1 cellular context compared by ENCODE assay signal in the genomic region with DNA sequence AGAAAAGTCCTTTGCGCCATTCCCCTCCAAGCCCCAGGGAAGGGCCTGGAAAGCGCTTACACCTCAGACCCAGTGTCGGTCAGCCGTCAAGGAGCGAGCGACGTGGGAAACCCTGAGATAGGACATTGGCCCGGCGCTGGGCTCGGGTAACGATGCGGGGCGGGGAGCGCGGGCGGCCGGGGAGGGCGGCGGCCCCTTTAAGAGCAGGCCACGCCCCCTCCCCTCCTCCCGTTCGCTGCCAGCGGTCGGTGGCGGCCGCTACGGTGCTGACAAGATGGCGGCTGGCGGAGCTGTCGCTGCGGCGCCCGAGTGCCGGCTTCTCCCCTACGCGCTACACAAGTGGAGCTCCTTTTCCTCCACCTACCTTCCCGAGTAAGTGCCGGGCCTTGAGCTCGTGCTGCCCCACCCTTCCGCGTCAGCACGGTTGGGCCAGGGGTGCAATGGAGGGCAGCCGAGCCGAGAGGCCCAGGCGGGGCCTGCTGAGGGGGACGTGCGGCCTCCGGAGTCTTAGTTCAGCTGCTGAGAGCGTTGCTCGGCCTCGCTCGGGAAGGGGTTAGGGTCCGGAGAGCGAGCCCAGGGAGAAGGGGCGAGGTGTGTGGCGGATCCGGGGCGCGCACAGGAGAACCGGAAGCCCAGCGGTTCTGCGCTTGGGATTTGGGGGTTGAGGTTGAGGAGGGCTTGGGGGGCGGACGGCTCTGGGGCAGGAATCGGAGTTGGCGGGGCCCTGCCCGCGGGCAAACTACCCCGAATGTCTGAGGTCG.
TF ChIP-seq lines count a peak whose summit lies in the region.

Gene MKLN1 (plus strand): TSS at position 251 of the 761 bp plus-strand sequence. CDS start 24 bp downstream, at position 275.

TF ChIP-seq in HepG2, 621 proteins besides CTCF, POLR2A, EP300 and RAD21 (continued from another document and continues in another):
- TF ChIP-seq IRF2 (CRISPR knock-in tag; IDR thresholded peaks at IDR 0.05): no peak; the same call in 1 of the 2 replicates
- TF ChIP-seq ZFP90 (CRISPR knock-in tag; IDR thresholded peaks at IDR 0.05; ENCODE audit: borderline replicate concordance): no peak
- TF ChIP-seq ZNF451 (CRISPR knock-in tag; IDR thresholded peaks at IDR 0.05): peak; percentile 61
- TF ChIP-seq KLF15 (CRISPR knock-in tag; IDR thresholded peaks at IDR 0.05; ENCODE audit: borderline replicate concordance): no peak
- TF ChIP-seq YY1 (IDR thresholded peaks at IDR 0.05; ENCODE audit: insufficient read depth, insufficient replicate concordance, low read depth, low read length): peak; percentile 97
- peak; percentile 27 for TF ChIP-seq CBX1 (IDR thresholded peaks at IDR 0.05; ENCODE audit: low read depth)
- no peak for TF ChIP-seq RELA (CRISPR knock-in tag; IDR thresholded peaks at IDR 0.05)
- TF ChIP-seq GMEB1 (CRISPR knock-in tag; IDR thresholded peaks at IDR 0.05; ENCODE audit: borderline replicate concordance): peak; percentile 70; the same call in 1 of the 2 replicates
- no peak for TF ChIP-seq ZNF354B (CRISPR knock-in tag; IDR thresholded peaks at IDR 0.05)
- TF ChIP-seq, protein P1, sequence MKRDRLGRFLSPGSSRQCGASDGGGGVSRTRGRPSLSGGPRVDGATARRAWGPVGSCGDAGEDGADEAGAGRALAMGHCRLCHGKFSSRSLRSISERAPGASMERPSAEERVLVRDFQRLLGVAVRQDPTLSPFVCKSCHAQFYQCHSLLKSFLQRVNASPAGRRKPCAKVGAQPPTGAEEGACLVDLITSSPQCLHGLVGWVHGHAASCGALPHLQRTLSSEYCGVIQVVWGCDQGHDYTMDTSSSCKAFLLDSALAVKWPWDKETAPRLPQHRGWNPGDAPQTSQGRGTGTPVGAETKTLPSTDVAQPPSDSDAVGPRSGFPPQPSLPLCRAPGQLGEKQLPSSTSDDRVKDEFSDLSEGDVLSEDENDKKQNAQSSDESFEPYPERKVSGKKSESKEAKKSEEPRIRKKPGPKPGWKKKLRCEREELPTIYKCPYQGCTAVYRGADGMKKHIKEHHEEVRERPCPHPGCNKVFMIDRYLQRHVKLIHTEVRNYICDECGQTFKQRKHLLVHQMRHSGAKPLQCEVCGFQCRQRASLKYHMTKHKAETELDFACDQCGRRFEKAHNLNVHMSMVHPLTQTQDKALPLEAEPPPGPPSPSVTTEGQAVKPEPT (CRISPR knock-in tag; IDR thresholded peaks at IDR 0.05; ENCODE audit: low read depth): 0 out of 2 replicates have a peak, but pooled peaks have one; percentile 49
- no peak for TF ChIP-seq SP1 (IDR thresholded peaks at IDR 0.05)
- peak; percentile 94 for TF ChIP-seq SP1 (CRISPR knock-in tag; IDR thresholded peaks at IDR 0.05)
- TF ChIP-seq CC2D1A (CRISPR knock-in tag; IDR thresholded peaks at IDR 0.05): no peak
- TF ChIP-seq ZNF562 (CRISPR knock-in tag; IDR thresholded peaks at IDR 0.05; ENCODE audit: borderline replicate concordance): no peak
- TF ChIP-seq ZSCAN5A (CRISPR knock-in tag; IDR thresholded peaks at IDR 0.05; ENCODE audit: borderline replicate concordance): peak; percentile 66
- TF ChIP-seq NFATC3 (CRISPR knock-in tag; IDR thresholded peaks at IDR 0.05): peak; percentile 38; the same call in 1 of the 2 replicates
- no peak for TF ChIP-seq CAMTA2 (CRISPR knock-in tag; IDR thresholded peaks at IDR 0.05; ENCODE audit: borderline replicate concordance)
- TF ChIP-seq ZSCAN29 (CRISPR knock-in tag; conservative IDR thresholded peaks at IDR 0.05): peak; percentile 67; the same call in 1 of the 2 replicates
- peak; percentile 67; the same call in 1 of the 2 replicates for TF ChIP-seq ZSCAN9 (CRISPR knock-in tag; IDR thresholded peaks at IDR 0.05; ENCODE audit: borderline replicate concordance)
- TF ChIP-seq MTF1 (CRISPR knock-in tag; IDR thresholded peaks at IDR 0.05): no peak
- peak; percentile 94 for TF ChIP-seq ZNF225 (CRISPR knock-in tag; IDR thresholded peaks at IDR 0.05)
- no peak for TF ChIP-seq NR2F6 (IDR thresholded peaks at IDR 0.05)
- TF ChIP-seq NR2F6 (CRISPR knock-in tag; IDR thresholded peaks at IDR 0.05): peak; percentile 29; the same call in 1 of the 2 replicates
- peak; percentile 81; the same call in 1 of the 2 replicates for TF ChIP-seq HOXA9 (CRISPR knock-in tag; IDR thresholded peaks at IDR 0.05; ENCODE audit: borderline replicate concordance)
- TF ChIP-seq ZKSCAN1 (IDR thresholded peaks at IDR 0.05; ENCODE audit: low read length): no peak
- 0 out of 4 replicates have a peak, but pooled peaks of 1 of the 2 experiments have one; percentile 21 for TF ChIP-seq NR2F1 (CRISPR knock-in tag; IDR thresholded peaks at IDR 0.05)
- peak; percentile 64; the same call in 1 of the 2 replicates for TF ChIP-seq KDM5B (CRISPR knock-in tag; IDR thresholded peaks at IDR 0.05; ENCODE audit: borderline replicate concordance)
- TF ChIP-seq, protein P2, sequence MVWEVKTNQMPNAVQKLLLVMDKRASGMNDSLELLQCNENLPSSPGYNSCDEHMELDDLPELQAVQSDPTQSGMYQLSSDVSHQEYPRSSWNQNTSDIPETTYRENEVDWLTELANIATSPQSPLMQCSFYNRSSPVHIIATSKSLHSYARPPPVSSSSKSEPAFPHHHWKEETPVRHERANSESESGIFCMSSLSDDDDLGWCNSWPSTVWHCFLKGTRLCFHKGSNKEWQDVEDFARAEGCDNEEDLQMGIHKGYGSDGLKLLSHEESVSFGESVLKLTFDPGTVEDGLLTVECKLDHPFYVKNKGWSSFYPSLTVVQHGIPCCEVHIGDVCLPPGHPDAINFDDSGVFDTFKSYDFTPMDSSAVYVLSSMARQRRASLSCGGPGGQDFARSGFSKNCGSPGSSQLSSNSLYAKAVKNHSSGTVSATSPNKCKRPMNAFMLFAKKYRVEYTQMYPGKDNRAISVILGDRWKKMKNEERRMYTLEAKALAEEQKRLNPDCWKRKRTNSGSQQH (CRISPR knock-in tag; IDR thresholded peaks at IDR 0.05; ENCODE audit: low read depth): peak; percentile 79; the same call in 1 of the 2 replicates
- TF ChIP-seq SMARCC2 (IDR thresholded peaks at IDR 0.05): no peak
- peak; percentile 69; the same call in 1 of the 2 replicates for TF ChIP-seq NR1H2 (CRISPR knock-in tag; IDR thresholded peaks at IDR 0.05; ENCODE audit: borderline replicate concordance, low read depth)
- peak; percentile 71; the same call in 1 of the 2 replicates for TF ChIP-seq ZNF775 (CRISPR knock-in tag; IDR thresholded peaks at IDR 0.05; ENCODE audit: borderline replicate concordance)
- no peak for TF ChIP-seq CREM (IDR thresholded peaks at IDR 0.05)
- TF ChIP-seq CREM (CRISPR knock-in tag; IDR thresholded peaks at IDR 0.05): no peak
- TF ChIP-seq SP4 (CRISPR knock-in tag; IDR thresholded peaks at IDR 0.05): peak; percentile 81
- TF ChIP-seq ZNF12 (CRISPR knock-in tag; IDR thresholded peaks at IDR 0.05): peak; percentile 48; the same call in 1 of the 2 replicates
- TF ChIP-seq MAX (IDR thresholded peaks at IDR 0.05): peak; percentile 68
- TF ChIP-seq PCBP1 (IDR thresholded peaks at IDR 0.05; ENCODE audit: borderline replicate concordance, low read depth, low read length): peak; percentile 94
- peak; percentile 77 for TF ChIP-seq ZMYM3 (CRISPR knock-in tag; IDR thresholded peaks at IDR 0.05)
- TF ChIP-seq AGO1 (IDR thresholded peaks at IDR 0.05; ENCODE audit: low read depth, low read length, poor library complexity, severe bottlenecking): peak; percentile 35
- TF ChIP-seq, protein P3, sequence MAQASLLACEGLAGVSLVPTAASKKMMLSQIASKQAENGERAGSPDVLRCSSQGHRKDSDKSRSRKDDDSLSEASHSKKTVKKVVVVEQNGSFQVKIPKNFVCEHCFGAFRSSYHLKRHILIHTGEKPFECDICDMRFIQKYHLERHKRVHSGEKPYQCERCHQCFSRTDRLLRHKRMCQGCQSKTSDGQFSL (CRISPR knock-in tag; IDR thresholded peaks at IDR 0.05): no peak
- TF ChIP-seq ZNF274 (CRISPR knock-in tag; IDR thresholded peaks at IDR 0.05): peak; percentile 93
- peak; percentile 91; the same call in 1 of the 2 replicates for TF ChIP-seq KAT7 (CRISPR knock-in tag; IDR thresholded peaks at IDR 0.05; ENCODE audit: borderline replicate concordance)
- TF ChIP-seq AFF4 (CRISPR knock-in tag; IDR thresholded peaks at IDR 0.05): peak; percentile 69; the same call in 1 of the 2 replicates
- peak; percentile 37; the same call in 1 of the 2 replicates for TF ChIP-seq RARA (CRISPR knock-in tag; IDR thresholded peaks at IDR 0.05)
- peak; percentile 43 for TF ChIP-seq SRSF1 (optimal IDR thresholded peaks at IDR 0.05; ENCODE audit: low read depth, low read length)
- no peak; the same call in 1 of the 2 replicates for TF ChIP-seq ZNF543 (CRISPR knock-in tag; IDR thresholded peaks at IDR 0.05)
- TF ChIP-seq NR2C2 (CRISPR knock-in tag; IDR thresholded peaks at IDR 0.05; ENCODE audit: borderline replicate concordance): peak; percentile 74
- TF ChIP-seq ATAD3A (CRISPR knock-in tag; IDR thresholded peaks at IDR 0.05): no peak
- TF ChIP-seq ZNF556 (CRISPR knock-in tag; IDR thresholded peaks at IDR 0.05; ENCODE audit: borderline replicate concordance): peak; percentile 74; the same call in 1 of the 2 replicates
- 0 out of 2 replicates have a peak, but pooled peaks have one; percentile 23 for TF ChIP-seq BCL6 (CRISPR knock-in tag; IDR thresholded peaks at IDR 0.05)
- TF ChIP-seq GZF1 (CRISPR knock-in tag; IDR thresholded peaks at IDR 0.05): peak; percentile 78
- TF ChIP-seq ARID2 (CRISPR knock-in tag; IDR thresholded peaks at IDR 0.05; ENCODE audit: borderline replicate concordance): peak; percentile 53; the same call in 1 of the 2 replicates
- no peak for TF ChIP-seq HNF4A (CRISPR knock-in tag; IDR thresholded peaks at IDR 0.05)
- TF ChIP-seq ZNF350 (CRISPR knock-in tag; IDR thresholded peaks at IDR 0.05; ENCODE audit: borderline replicate concordance, low read depth): peak; percentile 71; the same call in 1 of the 2 replicates
- TF ChIP-seq MED1 (CRISPR knock-in tag; IDR thresholded peaks at IDR 0.05): 0 out of 2 replicates have a peak, but pooled peaks have one; percentile 29
- TF ChIP-seq CENPX (CRISPR knock-in tag; IDR thresholded peaks at IDR 0.05): no peak
- no peak; the same call in 1 of the 2 replicates for TF ChIP-seq SP5 (CRISPR knock-in tag; IDR thresholded peaks at IDR 0.05; ENCODE audit: borderline replicate concordance, low read depth)
- 0 out of 2 replicates have a peak, but pooled peaks have one; percentile 33 for TF ChIP-seq ZBTB7B (CRISPR knock-in tag; IDR thresholded peaks at IDR 0.05)
- TF ChIP-seq ZFYVE20 (CRISPR knock-in tag; IDR thresholded peaks at IDR 0.05; ENCODE audit: borderline replicate concordance, low read depth): peak; percentile 64; the same call in 1 of the 2 replicates
- TF ChIP-seq SAP130 (CRISPR knock-in tag; IDR thresholded peaks at IDR 0.05; ENCODE audit: low read depth): peak; percentile 76
- TF ChIP-seq ZNF282 (IDR thresholded peaks at IDR 0.05; ENCODE audit: partially characterized antibody): no peak
